11 cellular contexts compared by ENCODE assay signal in genomic region chr15:100353469-100353868, GRCh38.
"Had no signal": no experiment of that assay in that cellular context is flagged by ENCODE, and none has a peak within 500 bp of the region (broad histone marks: within the 10 kb centered on the region; RNA-seq: fewer than 3 reads in every experiment).

No MANE protein-coding gene starts in this region.

- H3K36me3 ChIP-seq: tibial artery had no signal

- H3K27ac Mint-ChIP-seq: activated naive CD4-positive, alpha-beta T cell treated with anti-CD3 and anti-CD28 coated beads, Interleukin-2, amount 10 ng/mL, durations not matched to agents 7 days and 5 days; nephron; stimulated activated effector memory CD8-positive, alpha-beta T cell treated with anti-CD3 and anti-CD28 coated beads, Interleukin-12 subunit alpha, Interleukin-12 subunit beta, amount 100 ng/mL, for 72 hours had no signal

- H3K9me3 Mint-ChIP-seq: stimulated activated effector memory CD8-positive, alpha-beta T cell treated with anti-CD3 and anti-CD28 coated beads, Interleukin-12 subunit alpha, Interleukin-12 subunit beta, amount 100 ng/mL, for 72 hours had no signal

- H3K27ac ChIP-seq: epithelial cell of prostate, tibial artery had no signal

- H3K9me3 ChIP-seq: tibial artery had no signal

- H3K4me3 Mint-ChIP-seq: activated naive CD4-positive, alpha-beta T cell treated with anti-CD3 and anti-CD28 coated beads, Interleukin-2, amount 10 ng/mL, durations not matched to agents 7 days and 5 days; nephron; stimulated activated effector memory CD8-positive, alpha-beta T cell treated with anti-CD3 and anti-CD28 coated beads, Interleukin-12 subunit alpha, Interleukin-12 subunit beta, amount 100 ng/mL, for 72 hours had no signal

- ATAC-seq: stimulated activated effector memory CD8-positive, alpha-beta T cell treated with anti-CD3 and anti-CD28 coated beads, Interleukin-12 subunit alpha, Interleukin-12 subunit beta, amount 100 ng/mL, for 72 hours had no signal

- H3K36me3 Mint-ChIP-seq: activated naive CD4-positive, alpha-beta T cell treated with anti-CD3 and anti-CD28 coated beads, Interleukin-2, amount 10 ng/mL, durations not matched to agents 7 days and 5 days; stimulated activated effector memory CD8-positive, alpha-beta T cell treated with anti-CD3 and anti-CD28 coated beads, Interleukin-12 subunit alpha, Interleukin-12 subunit beta, amount 100 ng/mL, for 72 hours had no signal

- H3K4me3 ChIP-seq: tibial artery had no signal

- DNase-seq: activated CD4-positive, alpha-beta T cell treated with anti-CD3 and anti-CD28 coated beads, Interleukin-2, amount 50 U/mL, for 4 hours; activated CD4-positive, CD25-positive, alpha-beta regulatory T cell treated with anti-CD3 and anti-CD28 coated beads, Interleukin-2, amount 50 U/mL, for 72 hours; activated naive CD4-positive, alpha-beta T cell treated with anti-CD3 and anti-CD28 coated beads, Interleukin-2, amount 10 ng/mL, durations not matched to agents 7 days and 5 days; activated T-cell treated with anti-CD3 and anti-CD28 coated beads for 4 hours; foreskin melanocyte; head of caudate nucleus; nucleus accumbens; tibial artery had no signal
